ENCODE assay signal across 8 cellular contexts in genomic region chr18:50297621-50298442, GRCh38. TPM values are rescaled to one million over a fixed set of nuclear protein-coding genes. Genes with fewer than 3 reads are reported as not detected.
DNase-seq lines count a peak whose midpoint lies in the region; ATAC-seq and TF ChIP-seq lines count a peak whose summit lies in the region.

No MANE protein-coding gene starts in this region.

- BruUV-seq in Panc1 (replicated peaks; lab: Mats Ljungman, UMichigan), result no TSS peak

- ATAC-seq in CD8-positive, alpha-beta T cell, result peak; percentile 93
- ATAC-seq in GM19452 (IDR thresholded peaks at IDR 0.05; ENCODE audit: unreplicated experiment) (peak; percentile 100), HG03521 (IDR thresholded peaks at IDR 0.05; ENCODE audit: unreplicated experiment) (peak; percentile 100), Panc1 (peak; percentile 70; the same call in 1 of the 2 replicates), upper lobe of left lung (ENCODE audit: low FRiP score in 2 of 2) (peak; percentile 86 to 97)

- WGBS in upper lobe of left lung, 2 donors, result 13 to 19% methylated on average over 19 to 28 of the region's 28 CpGs

- in situ Hi-C loops in Panc1 (cut with HindIII; ENCODE audit: low pct_unique_long_range_greater_than_20kb, low sequenced_read_pairs), result no loop called here

- peak overlapping the region; percentile 53 for H3K4me3 ChIP-seq in CD8-positive, alpha-beta T cell (ENCODE audit: low read depth, low read length)
- H3K4me3 ChIP-seq in Panc1 (ENCODE audit: low read depth in 2 of 2, low read length in 2 of 2) (peak overlapping the region; percentile 16 to 39; a peak in 3 of 4 replicates), upper lobe of left lung (peak overlapping the region in 3 of 4 donors; percentile 33 to 44 (median 43))

- no peak overlapping the region for H3K27ac Mint-ChIP-seq in CD8-positive, alpha-beta T cell
- peak overlapping the region; percentile 23 for H3K27ac Mint-ChIP-seq in activated naive CD4-positive, alpha-beta T cell treated with anti-CD3 and anti-CD28 coated beads, Interleukin-2, amount 50 U/mL, for 24 hours

- peak overlapping the region; percentile 81 for H3K4me3 Mint-ChIP-seq in CD8-positive, alpha-beta T cell
- H3K4me3 Mint-ChIP-seq in activated naive CD4-positive, alpha-beta T cell treated with anti-CD3 and anti-CD28 coated beads, Interleukin-2, amount 50 U/mL, for 24 hours, result peak overlapping the region; percentile 87

- no peaks in the 10 kb centered on the region for H3K36me3 ChIP-seq in CD8-positive, alpha-beta T cell (ENCODE audit: insufficient read depth, low read length)
- H3K36me3 ChIP-seq in Panc1 (ENCODE audit: control insufficient read depth, insufficient read depth, low read length) (no peaks in the 10 kb centered on the region), upper lobe of left lung (no peaks in the 10 kb centered on the region)

- H3K27me3 Mint-ChIP-seq in CD8-positive, alpha-beta T cell (ENCODE audit: low read depth), result peaks cover 27% of the 10 kb centered on the region
- peaks cover 6% of the 10 kb centered on the region for H3K27me3 Mint-ChIP-seq in activated naive CD4-positive, alpha-beta T cell treated with anti-CD3 and anti-CD28 coated beads, Interleukin-2, amount 50 U/mL, for 24 hours

- no peaks in the 10 kb centered on the region for H3K9me3 Mint-ChIP-seq in CD8-positive, alpha-beta T cell
- no peaks in the 10 kb centered on the region for H3K9me3 Mint-ChIP-seq in activated naive CD4-positive, alpha-beta T cell treated with anti-CD3 and anti-CD28 coated beads, Interleukin-2, amount 50 U/mL, for 24 hours

- no peaks in the 10 kb centered on the region for H3K36me3 Mint-ChIP-seq in CD8-positive, alpha-beta T cell
- H3K36me3 Mint-ChIP-seq in activated naive CD4-positive, alpha-beta T cell treated with anti-CD3 and anti-CD28 coated beads, Interleukin-2, amount 50 U/mL, for 24 hours, result no peaks in the 10 kb centered on the region

- no peaks in the 10 kb centered on the region for H3K27me3 ChIP-seq in CD8-positive, alpha-beta T cell (ENCODE audit: insufficient read depth, low read length)
- H3K27me3 ChIP-seq in Panc1 (ENCODE audit: control insufficient read depth, insufficient read depth, low read length) (no peaks in the 10 kb centered on the region), upper lobe of left lung (peaks cover 0 to 11% (median 4%) of the 10 kb centered on the region in 4 donors)

- POLR2A ChIA-PET in CD8-positive, alpha-beta T cell (lab: Charles Lee), result interaction anchor here (0.8 to 1.7 kb wide), 2 partner anchors 8 to 10 kb away, joined by 4 to 8 read pairs; no protein-coding TSS in a partner anchor
- POLR2A ChIA-PET in Panc1 (lab: Charles Lee), result no interaction called here

- H3K27ac ChIP-seq in CD8-positive, alpha-beta T cell (ENCODE audit: low read depth, low read length), result no peak overlapping the region
- H3K27ac ChIP-seq in Panc1 (ENCODE audit: low read length) (no peak overlapping the region), upper lobe of left lung (no peak overlapping the region)

- H3K4me1 Mint-ChIP-seq in CD8-positive, alpha-beta T cell (ENCODE audit: low read depth), result peaks cover 9% of the 10 kb centered on the region
- peaks cover 9% of the 10 kb centered on the region for H3K4me1 Mint-ChIP-seq in activated naive CD4-positive, alpha-beta T cell treated with anti-CD3 and anti-CD28 coated beads, Interleukin-2, amount 50 U/mL, for 24 hours

- peaks cover 11% of the 10 kb centered on the region for H3K4me1 ChIP-seq in CD8-positive, alpha-beta T cell (ENCODE audit: insufficient read depth, low read length)
- no peaks in the 10 kb centered on the region for H3K4me1 ChIP-seq in Panc1 (ENCODE audit: control insufficient read depth, insufficient read depth, low read length)
- peaks cover 5 to 15% (median 8%) of the 10 kb centered on the region in 4 donors for H3K4me1 ChIP-seq in upper lobe of left lung

- no peaks in the 10 kb centered on the region for H3K9me3 ChIP-seq in CD8-positive, alpha-beta T cell (ENCODE audit: low read length)
- H3K9me3 ChIP-seq in Panc1 (ENCODE audit: control insufficient read depth, insufficient read depth, low read depth, low read length) (no peaks in the 10 kb centered on the region), upper lobe of left lung (no peaks in the 10 kb centered on the region)

- CTCF ChIA-PET in CD8-positive, alpha-beta T cell (lab: Charles Lee), result no interaction called here
- CTCF ChIA-PET in Panc1 (lab: Charles Lee), result interaction anchor here (0.6 kb wide), 1 partner anchor 131 kb away, joined by 3 read pairs; no protein-coding TSS in a partner anchor

- TF ChIP-seq CTCF in CD8-positive, alpha-beta T cell (IDR thresholded peaks at IDR 0.05), result no peak
- no peak for TF ChIP-seq CTCF in Panc1 (IDR thresholded peaks at IDR 0.05)
- no peak for TF ChIP-seq CTCF in upper lobe of left lung (IDR thresholded peaks at IDR 0.05)

- peak; percentile 39 to 81 (median 63) for DNase-seq in CD8-positive, alpha-beta T cell
- DNase-seq in Panc1 (ENCODE audit: low read depth, low spot score), result no peak
- peak in 41 of 42 donors; percentile 36 to 83 (median 66) for DNase-seq in head of caudate nucleus
- peak; percentile 40 for DNase-seq in occipital lobe (lab: John Stamatoyannopoulos, UW)
- peak; percentile 82 to 85 for DNase-seq in upper lobe of left lung

- intact Hi-C loops in CD8-positive, alpha-beta T cell (cut with DNase I, micrococcal nuclease), result loop anchor here in 1 of 2 experiments (1.0 kb wide), 2 partner anchors 9 to 10 kb away; no protein-coding TSS in a partner anchor
- intact Hi-C loops in Panc1 (cut with micrococcal nuclease; ENCODE audit: unreplicated experiment), result no loop called here
- intact Hi-C loops in head of caudate nucleus (cut with DNase I), result no loop called here

- TF ChIP-seq EP300 in upper lobe of left lung (IDR thresholded peaks at IDR 0.05), result no peak

- peak in 1 of 4 donors; percentile 26 for TF ChIP-seq POLR2A in upper lobe of left lung (IDR thresholded peaks at IDR 0.05)

RNA-seq across cellular contexts. Expression of gene CXXC1, which starts 10.3 kb away (rescaled TPM):
- 100 to 1,000 TPM; 107 to 119 TPM for total RNA-seq in CD8-positive, alpha-beta T cell
- 60.8 TPM for total RNA-seq in Panc1 (2021; ENCODE audit: unreplicated experiment)
- polyA plus RNA-seq in Panc1 (2012; ENCODE audit: insufficient read length), result 75.0 TPM
- total RNA-seq in occipital lobe, result 39.8 TPM
- 100 to 1,000 TPM in 1 of 6 donors, 10 to 100 TPM in 5; 49.6 to 247 (median 85.4) TPM for total RNA-seq in upper lobe of left lung

RNA-seq across cellular contexts. Expression of gene MBD1, which starts 16.5 kb away (rescaled TPM):
- 10 to 100 TPM; 88.5 to 96.0 TPM for total RNA-seq in CD8-positive, alpha-beta T cell
- 47.3 TPM for total RNA-seq in Panc1 (2021; ENCODE audit: unreplicated experiment)
- 39.9 TPM for polyA plus RNA-seq in Panc1 (2012; ENCODE audit: insufficient read length)
- 61.6 TPM for total RNA-seq in occipital lobe
- total RNA-seq in upper lobe of left lung, result 100 to 1,000 TPM in 1 of 6 donors, 10 to 100 TPM in 5; 57.6 to 150 (median 72.9) TPM

RNA-seq across cellular contexts. Expression of gene CFAP53, which starts 31.5 kb away (rescaled TPM):
- total RNA-seq in CD8-positive, alpha-beta T cell, result under 1 TPM; 0.22 to 0.36 TPM
- total RNA-seq in Panc1 (2021; ENCODE audit: unreplicated experiment), result 0.23 TPM
- 0.28 TPM for polyA plus RNA-seq in Panc1 (2012; ENCODE audit: insufficient read length)
- total RNA-seq in occipital lobe, result 1.4 TPM
- 10 to 100 TPM in 1 of 6 donors, 1 to 10 TPM in 4, under 1 TPM in 1; 0.34 to 13.6 (median 2.0) TPM for total RNA-seq in upper lobe of left lung
